ENCODE assay signal across 1 cellular context in the genomic region with DNA sequence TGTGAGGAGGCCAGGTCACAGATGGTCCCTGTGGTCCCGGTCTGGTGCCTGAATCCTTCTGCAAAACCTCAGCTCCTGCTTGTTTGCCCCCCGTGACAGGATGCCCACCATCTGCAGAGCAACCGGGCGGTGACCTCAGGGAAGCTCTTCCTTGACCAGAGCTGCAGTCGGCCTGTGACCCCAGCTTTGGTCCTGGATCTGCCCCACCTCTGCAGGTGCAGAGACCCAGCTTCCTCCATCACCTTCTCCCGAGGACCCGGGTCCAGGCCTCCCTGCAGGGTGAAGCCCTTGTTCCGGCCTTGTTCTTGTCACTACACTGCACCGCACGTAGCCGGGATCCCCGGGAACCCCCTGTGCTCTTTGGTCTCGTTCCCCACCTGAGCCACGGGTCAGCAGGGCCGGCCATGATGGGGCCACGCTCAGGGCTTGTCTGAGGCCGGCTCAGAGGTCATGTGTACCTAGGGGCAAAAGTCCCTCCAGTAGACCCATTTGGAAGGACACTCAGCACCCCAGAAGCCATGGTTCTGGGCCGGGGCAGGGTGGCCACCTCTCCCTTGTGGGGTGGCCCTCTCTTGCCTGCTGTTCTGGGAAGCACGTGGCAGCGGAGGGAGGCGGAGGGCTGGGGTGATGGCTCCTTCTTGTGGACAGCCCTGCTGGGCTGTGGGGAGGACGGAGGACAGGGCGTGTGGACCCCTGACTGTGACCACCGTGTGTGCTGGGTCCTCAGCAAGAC.
A peak's percentile ranks its signal among the peaks of the same experiment; 100 is the strongest.
TF ChIP-seq lines count a peak whose summit lies in the region.

No MANE protein-coding gene starts in this region.

TF ChIP-seq in HepG2, 621 proteins besides CTCF, POLR2A, EP300 and RAD21 (continued from another document and continues in another):
- TF ChIP-seq, protein P1, sequence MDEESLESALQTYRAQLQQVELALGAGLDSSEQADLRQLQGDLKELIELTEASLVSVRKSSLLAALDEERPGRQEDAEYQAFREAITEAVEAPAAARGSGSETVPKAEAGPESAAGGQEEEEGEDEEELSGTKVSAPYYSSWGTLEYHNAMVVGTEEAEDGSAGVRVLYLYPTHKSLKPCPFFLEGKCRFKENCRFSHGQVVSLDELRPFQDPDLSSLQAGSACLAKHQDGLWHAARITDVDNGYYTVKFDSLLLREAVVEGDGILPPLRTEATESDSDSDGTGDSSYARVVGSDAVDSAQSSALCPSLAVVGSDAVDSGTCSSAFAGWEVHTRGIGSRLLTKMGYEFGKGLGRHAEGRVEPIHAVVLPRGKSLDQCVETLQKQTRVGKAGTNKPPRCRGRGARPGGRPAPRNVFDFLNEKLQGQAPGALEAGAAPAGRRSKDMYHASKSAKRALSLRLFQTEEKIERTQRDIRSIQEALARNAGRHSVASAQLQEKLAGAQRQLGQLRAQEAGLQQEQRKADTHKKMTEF (CRISPR knock-in tag; IDR thresholded peaks at IDR 0.05): peak; percentile 35; the same call in 1 of the 2 replicates
- TF ChIP-seq, protein P2, sequence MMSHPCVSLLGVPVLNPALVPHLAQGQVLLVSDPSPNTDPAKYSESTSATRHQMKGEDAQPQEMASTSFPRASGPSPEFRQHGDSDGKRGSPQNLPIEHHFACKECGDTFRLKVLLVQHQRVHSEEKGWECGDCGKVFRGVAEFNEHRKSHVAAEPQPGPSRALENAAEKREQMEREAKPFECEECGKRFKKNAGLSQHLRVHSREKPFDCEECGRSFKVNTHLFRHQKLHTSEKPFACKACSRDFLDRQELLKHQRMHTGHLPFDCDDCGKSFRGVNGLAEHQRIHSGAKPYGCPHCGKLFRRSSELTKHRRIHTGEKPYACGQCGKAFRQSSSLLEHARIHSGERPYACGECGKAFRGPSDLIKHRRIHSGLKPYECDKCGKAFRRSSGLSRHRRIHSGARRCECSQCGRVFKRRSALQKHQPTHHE (CRISPR knock-in tag; IDR thresholded peaks at IDR 0.05; ENCODE audit: borderline replicate concordance): no peak
- TF ChIP-seq HOXA7 (CRISPR knock-in tag; IDR thresholded peaks at IDR 0.05): no peak
- TF ChIP-seq, protein P3, sequence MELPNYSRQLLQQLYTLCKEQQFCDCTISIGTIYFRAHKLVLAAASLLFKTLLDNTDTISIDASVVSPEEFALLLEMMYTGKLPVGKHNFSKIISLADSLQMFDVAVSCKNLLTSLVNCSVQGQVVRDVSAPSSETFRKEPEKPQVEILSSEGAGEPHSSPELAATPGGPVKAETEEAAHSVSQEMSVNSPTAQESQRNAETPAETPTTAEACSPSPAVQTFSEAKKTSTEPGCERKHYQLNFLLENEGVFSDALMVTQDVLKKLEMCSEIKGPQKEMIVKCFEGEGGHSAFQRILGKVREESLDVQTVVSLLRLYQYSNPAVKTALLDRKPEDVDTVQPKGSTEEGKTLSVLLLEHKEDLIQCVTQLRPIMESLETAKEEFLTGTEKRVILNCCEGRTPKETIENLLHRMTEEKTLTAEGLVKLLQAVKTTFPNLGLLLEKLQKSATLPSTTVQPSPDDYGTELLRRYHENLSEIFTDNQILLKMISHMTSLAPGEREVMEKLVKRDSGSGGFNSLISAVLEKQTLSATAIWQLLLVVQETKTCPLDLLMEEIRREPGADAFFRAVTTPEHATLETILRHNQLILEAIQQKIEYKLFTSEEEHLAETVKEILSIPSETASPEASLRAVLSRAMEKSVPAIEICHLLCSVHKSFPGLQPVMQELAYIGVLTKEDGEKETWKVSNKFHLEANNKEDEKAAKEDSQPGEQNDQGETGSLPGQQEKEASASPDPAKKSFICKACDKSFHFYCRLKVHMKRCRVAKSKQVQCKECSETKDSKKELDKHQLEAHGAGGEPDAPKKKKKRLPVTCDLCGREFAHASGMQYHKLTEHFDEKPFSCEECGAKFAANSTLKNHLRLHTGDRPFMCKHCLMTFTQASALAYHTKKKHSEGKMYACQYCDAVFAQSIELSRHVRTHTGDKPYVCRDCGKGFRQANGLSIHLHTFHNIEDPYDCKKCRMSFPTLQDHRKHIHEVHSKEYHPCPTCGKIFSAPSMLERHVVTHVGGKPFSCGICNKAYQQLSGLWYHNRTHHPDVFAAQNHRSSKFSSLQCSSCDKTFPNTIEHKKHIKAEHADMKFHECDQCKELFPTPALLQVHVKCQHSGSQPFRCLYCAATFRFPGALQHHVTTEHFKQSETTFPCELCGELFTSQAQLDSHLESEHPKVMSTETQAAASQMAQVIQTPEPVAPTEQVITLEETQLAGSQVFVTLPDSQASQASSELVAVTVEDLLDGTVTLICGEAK (IDR thresholded peaks at IDR 0.05): no peak
- TF ChIP-seq, protein P3 (CRISPR knock-in tag; IDR thresholded peaks at IDR 0.05): no peak
- no peak for TF ChIP-seq POLR2AphosphoS2 (IDR thresholded peaks at IDR 0.05; ENCODE audit: low read depth, low read length)
- TF ChIP-seq PHF20 (CRISPR knock-in tag; IDR thresholded peaks at IDR 0.05): 0 out of 2 replicates have a peak, but pooled peaks have one; percentile 12
- TF ChIP-seq GABPB1 (CRISPR knock-in tag; IDR thresholded peaks at IDR 0.05): no peak
- TF ChIP-seq, protein P4, sequence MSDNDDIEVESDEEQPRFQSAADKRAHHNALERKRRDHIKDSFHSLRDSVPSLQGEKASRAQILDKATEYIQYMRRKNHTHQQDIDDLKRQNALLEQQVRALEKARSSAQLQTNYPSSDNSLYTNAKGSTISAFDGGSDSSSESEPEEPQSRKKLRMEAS (IDR thresholded peaks at IDR 0.05): peak; percentile 84
- TF ChIP-seq ZSCAN31 (CRISPR knock-in tag; IDR thresholded peaks at IDR 0.05; ENCODE audit: low read depth): peak; percentile 41; the same call in 1 of the 2 replicates
- no peak for TF ChIP-seq ZNF577 (CRISPR knock-in tag; IDR thresholded peaks at IDR 0.05; ENCODE audit: borderline replicate concordance, low read depth)
- TF ChIP-seq MIXL1 (CRISPR knock-in tag; IDR thresholded peaks at IDR 0.05): no peak
- 0 out of 2 replicates have a peak, but pooled peaks have one; percentile 34 for TF ChIP-seq ZFP90 (CRISPR knock-in tag; IDR thresholded peaks at IDR 0.05; ENCODE audit: borderline replicate concordance)
- TF ChIP-seq, protein P5, sequence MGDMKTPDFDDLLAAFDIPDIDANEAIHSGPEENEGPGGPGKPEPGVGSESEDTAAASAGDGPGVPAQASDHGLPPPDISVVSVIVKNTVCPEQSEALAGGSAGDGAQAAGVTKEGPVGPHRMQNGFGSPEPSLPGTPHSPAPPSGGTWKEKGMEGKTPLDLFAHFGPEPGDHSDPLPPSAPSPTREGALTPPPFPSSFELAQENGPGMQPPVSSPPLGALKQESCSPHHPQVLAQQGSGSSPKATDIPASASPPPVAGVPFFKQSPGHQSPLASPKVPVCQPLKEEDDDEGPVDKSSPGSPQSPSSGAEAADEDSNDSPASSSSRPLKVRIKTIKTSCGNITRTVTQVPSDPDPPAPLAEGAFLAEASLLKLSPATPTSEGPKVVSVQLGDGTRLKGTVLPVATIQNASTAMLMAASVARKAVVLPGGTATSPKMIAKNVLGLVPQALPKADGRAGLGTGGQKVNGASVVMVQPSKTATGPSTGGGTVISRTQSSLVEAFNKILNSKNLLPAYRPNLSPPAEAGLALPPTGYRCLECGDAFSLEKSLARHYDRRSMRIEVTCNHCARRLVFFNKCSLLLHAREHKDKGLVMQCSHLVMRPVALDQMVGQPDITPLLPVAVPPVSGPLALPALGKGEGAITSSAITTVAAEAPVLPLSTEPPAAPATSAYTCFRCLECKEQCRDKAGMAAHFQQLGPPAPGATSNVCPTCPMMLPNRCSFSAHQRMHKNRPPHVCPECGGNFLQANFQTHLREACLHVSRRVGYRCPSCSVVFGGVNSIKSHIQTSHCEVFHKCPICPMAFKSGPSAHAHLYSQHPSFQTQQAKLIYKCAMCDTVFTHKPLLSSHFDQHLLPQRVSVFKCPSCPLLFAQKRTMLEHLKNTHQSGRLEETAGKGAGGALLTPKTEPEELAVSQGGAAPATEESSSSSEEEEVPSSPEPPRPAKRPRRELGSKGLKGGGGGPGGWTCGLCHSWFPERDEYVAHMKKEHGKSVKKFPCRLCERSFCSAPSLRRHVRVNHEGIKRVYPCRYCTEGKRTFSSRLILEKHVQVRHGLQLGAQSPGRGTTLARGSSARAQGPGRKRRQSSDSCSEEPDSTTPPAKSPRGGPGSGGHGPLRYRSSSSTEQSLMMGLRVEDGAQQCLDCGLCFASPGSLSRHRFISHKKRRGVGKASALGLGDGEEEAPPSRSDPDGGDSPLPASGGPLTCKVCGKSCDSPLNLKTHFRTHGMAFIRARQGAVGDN (CRISPR knock-in tag; IDR thresholded peaks at IDR 0.05): peak; percentile 93
- no peak for TF ChIP-seq ZNF367 (CRISPR knock-in tag; IDR thresholded peaks at IDR 0.05; ENCODE audit: borderline replicate concordance)
- no peak for TF ChIP-seq FOXK2 (IDR thresholded peaks at IDR 0.05)
- TF ChIP-seq, protein P6, sequence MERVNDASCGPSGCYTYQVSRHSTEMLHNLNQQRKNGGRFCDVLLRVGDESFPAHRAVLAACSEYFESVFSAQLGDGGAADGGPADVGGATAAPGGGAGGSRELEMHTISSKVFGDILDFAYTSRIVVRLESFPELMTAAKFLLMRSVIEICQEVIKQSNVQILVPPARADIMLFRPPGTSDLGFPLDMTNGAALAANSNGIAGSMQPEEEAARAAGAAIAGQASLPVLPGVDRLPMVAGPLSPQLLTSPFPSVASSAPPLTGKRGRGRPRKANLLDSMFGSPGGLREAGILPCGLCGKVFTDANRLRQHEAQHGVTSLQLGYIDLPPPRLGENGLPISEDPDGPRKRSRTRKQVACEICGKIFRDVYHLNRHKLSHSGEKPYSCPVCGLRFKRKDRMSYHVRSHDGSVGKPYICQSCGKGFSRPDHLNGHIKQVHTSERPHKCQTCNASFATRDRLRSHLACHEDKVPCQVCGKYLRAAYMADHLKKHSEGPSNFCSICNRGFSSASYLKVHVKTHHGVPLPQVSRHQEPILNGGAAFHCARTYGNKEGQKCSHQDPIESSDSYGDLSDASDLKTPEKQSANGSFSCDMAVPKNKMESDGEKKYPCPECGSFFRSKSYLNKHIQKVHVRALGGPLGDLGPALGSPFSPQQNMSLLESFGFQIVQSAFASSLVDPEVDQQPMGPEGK (CRISPR knock-in tag; IDR thresholded peaks at IDR 0.05): no peak
- 0 out of 2 replicates have a peak, but pooled peaks have one; percentile 57 for TF ChIP-seq AKAP8 (CRISPR knock-in tag; IDR thresholded peaks at IDR 0.05)
- no peak for TF ChIP-seq U2AF1 (optimal IDR thresholded peaks at IDR 0.05; ENCODE audit: low read depth, low read length)
- TF ChIP-seq ZNF350 (CRISPR knock-in tag; IDR thresholded peaks at IDR 0.05; ENCODE audit: borderline replicate concordance, low read depth): no peak
- TF ChIP-seq, protein P7, sequence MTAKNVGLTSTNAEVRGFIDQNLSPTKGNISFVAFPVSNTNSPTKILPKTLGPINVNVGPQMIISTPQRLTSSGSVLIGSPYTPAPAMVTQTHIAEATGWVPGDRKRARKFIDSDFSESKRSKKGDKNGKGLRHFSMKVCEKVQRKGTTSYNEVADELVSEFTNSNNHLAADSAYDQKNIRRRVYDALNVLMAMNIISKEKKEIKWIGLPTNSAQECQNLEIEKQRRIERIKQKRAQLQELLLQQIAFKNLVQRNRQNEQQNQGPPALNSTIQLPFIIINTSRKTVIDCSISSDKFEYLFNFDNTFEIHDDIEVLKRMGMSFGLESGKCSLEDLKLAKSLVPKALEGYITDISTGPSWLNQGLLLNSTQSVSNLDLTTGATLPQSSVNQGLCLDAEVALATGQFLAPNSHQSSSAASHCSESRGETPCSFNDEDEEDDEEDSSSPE (CRISPR knock-in tag; IDR thresholded peaks at IDR 0.05): 0 out of 2 replicates have a peak, but pooled peaks have one; percentile 42
- peak; percentile 85 for TF ChIP-seq ZNF605 (CRISPR knock-in tag; IDR thresholded peaks at IDR 0.05)
- TF ChIP-seq PAF1 (CRISPR knock-in tag; IDR thresholded peaks at IDR 0.05): no peak
- no peak for TF ChIP-seq MBNL3 (CRISPR knock-in tag; conservative IDR thresholded peaks at IDR 0.05)
- TF ChIP-seq ZNF724P (CRISPR knock-in tag; IDR thresholded peaks at IDR 0.05; ENCODE audit: borderline replicate concordance): no peak
- 0 out of 2 replicates have a peak, but pooled peaks have one; percentile 47 for TF ChIP-seq ZBTB7A (CRISPR knock-in tag; IDR thresholded peaks at IDR 0.05)
- peak; percentile 28; the same call in 1 of the 2 replicates for TF ChIP-seq HDAC2 (CRISPR knock-in tag; IDR thresholded peaks at IDR 0.05)
- no peak for TF ChIP-seq TAF1 (CRISPR knock-in tag; IDR thresholded peaks at IDR 0.05)
- TF ChIP-seq FOSL2 (CRISPR knock-in tag; IDR thresholded peaks at IDR 0.05): no peak
- no peak for TF ChIP-seq HNRNPL (IDR thresholded peaks at IDR 0.05; ENCODE audit: low read depth, low read length)
- no peak for TF ChIP-seq ZNF460 (CRISPR knock-in tag; IDR thresholded peaks at IDR 0.05; ENCODE audit: borderline replicate concordance)
- TF ChIP-seq MYC (CRISPR knock-in tag; IDR thresholded peaks at IDR 0.05; ENCODE audit: borderline replicate concordance): peak; percentile 70
- TF ChIP-seq TBX3 (IDR thresholded peaks at IDR 0.05; ENCODE audit: borderline replicate concordance): no peak
- TF ChIP-seq CREM (IDR thresholded peaks at IDR 0.05): no peak
- no peak for TF ChIP-seq CREM (CRISPR knock-in tag; IDR thresholded peaks at IDR 0.05)
